Comparison of ENCODE assay signal across 9 cellular contexts in the genomic region with DNA sequence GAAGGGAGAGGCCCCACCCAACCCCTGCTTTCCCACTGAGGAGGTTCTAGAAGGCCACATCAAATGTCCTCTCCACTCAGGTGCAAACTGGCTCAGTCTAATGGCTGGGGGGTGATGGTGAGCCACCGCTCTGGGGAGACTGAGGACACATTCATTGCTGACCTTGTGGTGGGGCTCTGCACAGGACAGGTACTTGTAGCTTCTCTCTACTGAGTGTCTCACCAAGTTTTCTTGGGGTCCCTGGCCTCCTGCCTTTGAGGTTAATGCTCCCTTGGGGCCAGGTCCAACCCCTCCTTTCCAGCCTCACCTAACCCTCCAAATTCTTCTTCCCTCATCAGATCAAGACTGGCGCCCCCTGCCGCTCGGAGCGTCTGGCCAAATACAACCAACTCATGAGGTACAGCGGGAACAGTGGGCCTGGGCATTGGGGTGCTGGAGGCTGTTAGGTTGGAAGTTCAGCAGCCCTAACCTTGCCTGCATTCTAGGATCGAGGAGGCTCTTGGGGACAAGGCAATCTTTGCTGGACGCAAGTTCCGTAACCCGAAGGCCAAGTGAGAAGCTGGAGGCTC. TPM values are rescaled to one million over a fixed set of nuclear protein-coding genes. Genes with fewer than 3 reads are reported as not detected.
DNase-seq lines count a peak whose midpoint lies in the region; TF ChIP-seq lines count a peak whose summit lies in the region.
"Had no signal": no experiment of that assay in that cellular context is flagged by ENCODE, and none has a peak within 500 bp of the region (broad histone marks: within the 10 kb centered on the region; RNA-seq: fewer than 3 reads in every experiment).

No MANE protein-coding gene starts in this region.

- H3F3A ChIP-seq in smooth muscle cell (ENCODE audit: low read depth): no peaks in the 10 kb centered on the region

- no peaks in the 10 kb centered on the region for H3K9me3 ChIP-seq in smooth muscle cell (replicated peaks; ENCODE audit: low read depth)

- no peaks in the 10 kb centered on the region for H3K27me3 ChIP-seq in smooth muscle cell (ENCODE audit: low read depth)

- H3K36me3 ChIP-seq in smooth muscle cell (ENCODE audit: low read depth): no peaks in the 10 kb centered on the region

- H2AFZ ChIP-seq in smooth muscle cell (ENCODE audit: low read depth): no peak overlapping the region
- H2AFZ ChIP-seq: PC-9 had no signal

- H3K9ac ChIP-seq in smooth muscle cell (ENCODE audit: low read depth): no peak overlapping the region

- whole genome bisulfite sequencing in smooth muscle cell (ENCODE audit: low lambda C conversion rate): 79% methylated on average over 10 of the region's 10 CpGs

- peaks cover under 1% of the 10 kb centered on the region for H3K4me1 ChIP-seq in smooth muscle cell (ENCODE audit: low read depth)

- H3K79me2 ChIP-seq in smooth muscle cell (ENCODE audit: low read depth): no peaks in the 10 kb centered on the region

- H3K4me3 ChIP-seq in GM12875 (ENCODE audit: low read depth, low read length) (no peak overlapping the region), cardiac fibroblast (replicated peaks in 1 of 2; ENCODE audit: low read depth in 2 of 2, low read length in 2 of 2) (no peak overlapping the region), smooth muscle cell (no peak overlapping the region)
- H3K4me3 ChIP-seq: PC-9 had no signal

- peak; percentile 21 for DNase-seq in T follicular helper cell (ENCODE audit: low read depth)
- no peak for DNase-seq in cardiac fibroblast (ENCODE audit: low read depth in 2 of 2)
- DNase-seq in smooth muscle cell (lab: John Stamatoyannopoulos, UW; ENCODE audit: unreplicated experiment): no peak
- no peak for DNase-seq in NCI-H1105 treated with DMSO at 0.1 percent for 48 hours (lab: John Stamatoyannopoulos, UW)
- DNase-seq in RKO (ENCODE audit: low spot score): no peak
- no peak for DNase-seq in middle frontal gyrus (ENCODE audit: extremely low spot score, low spot score)
- DNase-seq in SKM-1 (lab: John Stamatoyannopoulos, UW; ENCODE audit: unreplicated experiment): no peak

- H3K4me2 ChIP-seq in smooth muscle cell: no peak overlapping the region
- H3K4me2 ChIP-seq: PC-9 had no signal

- no peak overlapping the region for H3K27ac ChIP-seq in smooth muscle cell (ENCODE audit: low read depth)
- H3K27ac ChIP-seq: PC-9 had no signal

- TF ChIP-seq CTCF in GM12875 (IDR thresholded peaks at IDR 0.05; ENCODE audit: borderline replicate concordance, insufficient read depth, low read depth, low read length) (peak; percentile 61), cardiac fibroblast (IDR thresholded peaks at IDR 0.05; ENCODE audit: low read depth, low read length) (peak; percentile 22), smooth muscle cell (IDR thresholded peaks at IDR 0.05; ENCODE audit: borderline replicate concordance, insufficient read depth, poor library complexity, severe bottlenecking) (peak; percentile 16)

- no peaks in the 10 kb centered on the region for H4K20me1 ChIP-seq in smooth muscle cell (ENCODE audit: low read depth)

RNA-seq across cellular contexts. Expression of a gene that starts 5.7 kb away (rescaled TPM):
- total RNA-seq in smooth muscle cell: 2.4 and 5.9 TPM in 2 replicates
- 13.1 and 14.5 TPM in 2 replicates for polyA plus RNA-seq in smooth muscle cell

RNA-seq across cellular contexts. Expression of a gene that starts 8.2 kb away (rescaled TPM):
- 681 and 838 TPM in 2 replicates for total RNA-seq in smooth muscle cell
- polyA plus RNA-seq in smooth muscle cell: 1,482 and 1,485 TPM in 2 replicates

RNA-seq across cellular contexts. Expression of a gene that starts 11.0 kb away (rescaled TPM):
- total RNA-seq in smooth muscle cell: 59.8 and 70.7 TPM in 2 replicates
- 187 and 192 TPM in 2 replicates for polyA plus RNA-seq in smooth muscle cell

RNA-seq across cellular contexts. Expression of a gene that starts 16.5 kb away (rescaled TPM):
- total RNA-seq in smooth muscle cell: 23.7 and 39.6 TPM in 2 replicates
- 59.4 and 61.6 TPM in 2 replicates for polyA plus RNA-seq in smooth muscle cell

RNA-seq across cellular contexts. Expression of a gene that starts 16.7 kb away (rescaled TPM):
- total RNA-seq in smooth muscle cell: 29.9 and 39.3 TPM in 2 replicates
- polyA plus RNA-seq in smooth muscle cell: 64.9 and 67.5 TPM in 2 replicates
